In genomic region chr17:77247048-77247541, GRCh38 we compare ENCODE assay signal across 8 cellular contexts.
A peak's percentile ranks its signal among the peaks of the same experiment; 100 is the strongest.
DNase-seq lines count a peak whose midpoint lies in the region; ATAC-seq and TF ChIP-seq lines count a peak whose summit lies in the region.

No MANE protein-coding gene starts in this region.

- intact Hi-C loops in left cardiac atrium (cut with DNase I) (loop anchor here (1.0 to 5.0 kb wide), 3 partner anchors 35 to 161 kb away; no protein-coding TSS in a partner anchor), posterior cingulate gyrus (cut with DNase I) (loop anchor here (1.0 to 10.0 kb wide), 3 partner anchors 33 to 382 kb away; partner anchors contain the start of gene MGAT5B)

- H3K27me3 Mint-ChIP-seq in CD8-positive, alpha-beta memory T cell, result peaks cover 9 to 35% of the 10 kb centered on the region in 2 donors
- H3K27me3 Mint-ChIP-seq in T-cell, result peaks cover 19 to 26% of the 10 kb centered on the region in 2 donors
- H3K27me3 Mint-ChIP-seq in activated naive CD8-positive, alpha-beta T cell treated with anti-CD3 and anti-CD28 coated beads, Interleukin-2, amount 50 U/mL, for 24 hours, result peaks cover 31% of the 10 kb centered on the region
- peaks cover 14% of the 10 kb centered on the region for H3K27me3 Mint-ChIP-seq in type B pancreatic cell

- no peaks in the 10 kb centered on the region for H3K27me3 ChIP-seq in CD8-positive, alpha-beta memory T cell (ENCODE audit: insufficient read depth, low read length, poor library complexity, severe bottlenecking)

- TF ChIP-seq CTCF in type B pancreatic cell (conservative IDR thresholded peaks at IDR 0.05), result peak; percentile 100

- no peak overlapping the region for H3K27ac ChIP-seq in CD8-positive, alpha-beta memory T cell (ENCODE audit: low read depth, low read length)

- H3K4me3 Mint-ChIP-seq in CD8-positive, alpha-beta memory T cell, result peak overlapping the region; percentile 42 to 88 (median 59)
- H3K4me3 Mint-ChIP-seq in T-cell, result peak overlapping the region; percentile 43 to 60 (median 57)
- peak overlapping the region; percentile 21 for H3K4me3 Mint-ChIP-seq in activated naive CD8-positive, alpha-beta T cell treated with anti-CD3 and anti-CD28 coated beads, Interleukin-2, amount 50 U/mL, for 24 hours
- peak overlapping the region; percentile 79 for H3K4me3 Mint-ChIP-seq in type B pancreatic cell

- H3K9me3 ChIP-seq in CD8-positive, alpha-beta memory T cell (ENCODE audit: low read length), result no peaks in the 10 kb centered on the region

- no peaks in the 10 kb centered on the region for H3K36me3 Mint-ChIP-seq in CD8-positive, alpha-beta memory T cell
- H3K36me3 Mint-ChIP-seq in T-cell (no peaks in the 10 kb centered on the region), type B pancreatic cell (no peaks in the 10 kb centered on the region)
- no peaks in the 10 kb centered on the region for H3K36me3 Mint-ChIP-seq in activated naive CD8-positive, alpha-beta T cell treated with anti-CD3 and anti-CD28 coated beads, Interleukin-2, amount 50 U/mL, for 24 hours (ENCODE audit: low read depth)

- no peaks in the 10 kb centered on the region for H3K9me3 Mint-ChIP-seq in CD8-positive, alpha-beta memory T cell
- H3K9me3 Mint-ChIP-seq in T-cell (no peaks in the 10 kb centered on the region), type B pancreatic cell (no peaks in the 10 kb centered on the region)
- H3K9me3 Mint-ChIP-seq in activated naive CD8-positive, alpha-beta T cell treated with anti-CD3 and anti-CD28 coated beads, Interleukin-2, amount 50 U/mL, for 24 hours, result no peaks in the 10 kb centered on the region

- H3K27ac Mint-ChIP-seq in CD8-positive, alpha-beta memory T cell, result peak overlapping the region in 1 of 8 donors; percentile 40
- H3K27ac Mint-ChIP-seq in T-cell (no peak overlapping the region), type B pancreatic cell (no peak overlapping the region)
- no peak overlapping the region for H3K27ac Mint-ChIP-seq in activated naive CD8-positive, alpha-beta T cell treated with anti-CD3 and anti-CD28 coated beads, Interleukin-2, amount 50 U/mL, for 24 hours

- no peaks in the 10 kb centered on the region for H3K36me3 ChIP-seq in CD8-positive, alpha-beta memory T cell (ENCODE audit: insufficient read depth, low read length)

- no peaks in the 10 kb centered on the region for H3K4me1 ChIP-seq in CD8-positive, alpha-beta memory T cell (ENCODE audit: insufficient read depth, low read length)

- POLR2A ChIA-PET in CD8-positive, alpha-beta memory T cell (lab: Charles Lee), result no interaction called here
- POLR2A ChIA-PET in T-cell (lab: Charles Lee), result no interaction called here

- DNase-seq in CD8-positive, alpha-beta memory T cell, result peak; percentile 75 to 90 (median 80)
- DNase-seq in H4 (ENCODE audit: low spot score), result peak; percentile 74
- DNase-seq in NCI-H1436 (lab: John Stamatoyannopoulos, UW), result peak; percentile 93
- DNase-seq in T-cell, result peak; percentile 46 to 89 (median 80)
- peak; percentile 93 for DNase-seq in activated naive CD8-positive, alpha-beta T cell treated with anti-CD3 and anti-CD28 coated beads, Interleukin-2, amount 50 U/mL, for 24 hours
- DNase-seq in left cardiac atrium, result peak; percentile 89
- DNase-seq in posterior cingulate gyrus, result peak; percentile 63 to 98 (median 84)
- peak; percentile 90 for DNase-seq in type B pancreatic cell (ENCODE audit: extremely low spot score, unreplicated experiment)

- ATAC-seq in T-cell (replicated peaks in 1 of 4) (peak; percentile 96 to 98 (median 98)), left cardiac atrium (peak; percentile 95 to 96)
- peak; percentile 97 for ATAC-seq in activated naive CD8-positive, alpha-beta T cell treated with anti-CD3 and anti-CD28 coated beads, Interleukin-2, amount 50 U/mL, for 24 hours

- H3K4me1 Mint-ChIP-seq in CD8-positive, alpha-beta memory T cell, result peaks cover 8 to 11% (median 8%) of the 10 kb centered on the region in 3 donors
- H3K4me1 Mint-ChIP-seq in T-cell, result peaks cover 4 to 13% (median 6%) of the 10 kb centered on the region in 3 donors
- peaks cover 7% of the 10 kb centered on the region for H3K4me1 Mint-ChIP-seq in activated naive CD8-positive, alpha-beta T cell treated with anti-CD3 and anti-CD28 coated beads, Interleukin-2, amount 50 U/mL, for 24 hours
- H3K4me1 Mint-ChIP-seq in type B pancreatic cell (ENCODE audit: unreplicated experiment), result peaks cover 12% of the 10 kb centered on the region

- CTCF ChIA-PET in CD8-positive, alpha-beta memory T cell (lab: Charles Lee), result interaction anchor here (4.2 kb wide), 1 partner anchor 161 kb away, joined by 41 read pairs; no protein-coding TSS in a partner anchor
- CTCF ChIA-PET in T-cell (lab: Charles Lee), result no interaction called here

- peak overlapping the region; percentile 41 for H3K4me3 ChIP-seq in CD8-positive, alpha-beta memory T cell (ENCODE audit: low read length)

Comparison
In these comparisons a context has a peak if more than half of its experiments do, and no peak if none do; other contexts are left out.
1. H3K4me3 Mint-ChIP-seq: peak in every context shown above with its lines; median percentile 79 in type B pancreatic cell; 59 in CD8-positive, alpha-beta memory T cell; 57 in T-cell; 21 in activated naive CD8-positive, alpha-beta T cell treated with anti-CD3 and anti-CD28 coated beads, Interleukin-2, amount 50 U/mL, for 24 hours.